11 cellular contexts compared by ENCODE assay signal in the genomic region with DNA sequence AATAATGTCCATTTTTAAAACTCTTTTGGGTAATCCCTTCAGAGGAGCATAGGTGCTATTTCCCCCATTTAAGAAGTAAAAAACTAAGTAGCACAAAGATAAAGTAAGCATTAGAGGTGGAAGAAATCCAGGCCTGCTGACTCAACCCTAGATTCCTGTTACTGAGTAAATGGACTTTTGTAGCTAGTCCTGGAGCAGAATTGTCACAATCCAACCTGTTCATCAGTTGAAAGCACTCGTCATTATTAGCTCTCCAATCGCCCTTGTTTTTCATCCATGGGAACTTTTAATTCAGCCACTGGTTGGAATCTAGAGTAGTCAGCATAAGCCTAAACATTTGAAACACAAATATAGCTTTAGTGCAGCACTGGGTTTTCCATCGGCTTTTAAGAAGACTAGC.
DNase-seq lines count a peak whose midpoint lies in the region; ATAC-seq lines count a peak whose summit lies in the region.
"Had no signal": no experiment of that assay in that cellular context is flagged by ENCODE, and none has a peak within 500 bp of the region (broad histone marks: within the 10 kb centered on the region; RNA-seq: fewer than 3 reads in every experiment).

No MANE protein-coding gene starts in this region.

- H3K4me1 Mint-ChIP-seq in activated T-cell treated with anti-CD3 and anti-CD28 coated beads, Interleukin-2, amount 50 U/mL, for 72 hours (ENCODE audit: low read depth) = peaks cover 65% of the 10 kb centered on the region
- peaks cover 43% of the 10 kb centered on the region for H3K4me1 Mint-ChIP-seq in T-helper 17 cell
- peaks cover 40 to 64% of the 10 kb centered on the region in 2 donors for H3K4me1 Mint-ChIP-seq in stimulated activated naive B cell treated with anti-CD40 and anti-IgM and Interleukin-4, amounts not matched to agents 10 μg/mL and 1 μg/mL and 100 μg/mL, for 72 hours

- peak overlapping the region; percentile 85 to 94 for H3K4me3 Mint-ChIP-seq in activated T-cell treated with anti-CD3 and anti-CD28 coated beads, Interleukin-2, amount 50 U/mL, for 72 hours
- H3K4me3 Mint-ChIP-seq in T-helper 17 cell = peak overlapping the region; percentile 97
- peak overlapping the region; percentile 63 to 64 for H3K4me3 Mint-ChIP-seq in stimulated activated naive B cell treated with anti-CD40 and anti-IgM and Interleukin-4, amounts not matched to agents 10 μg/mL and 1 μg/mL and 100 μg/mL, for 72 hours

- H3K9me3 ChIP-seq in T-helper 17 cell (ENCODE audit: control insufficient read depth, low read length, poor library complexity, severe bottlenecking) = no peaks in the 10 kb centered on the region

- no peaks in the 10 kb centered on the region for H3K27me3 Mint-ChIP-seq in activated T-cell treated with anti-CD3 and anti-CD28 coated beads, Interleukin-2, amount 50 U/mL, for 72 hours (ENCODE audit: low read depth)
- H3K27me3 Mint-ChIP-seq in T-helper 17 cell = no peaks in the 10 kb centered on the region
- H3K27me3 Mint-ChIP-seq in stimulated activated naive B cell treated with anti-CD40 and anti-IgM and Interleukin-4, amounts not matched to agents 10 μg/mL and 1 μg/mL and 100 μg/mL, for 72 hours = no peaks in the 10 kb centered on the region

- H3K9me3 Mint-ChIP-seq in activated T-cell treated with anti-CD3 and anti-CD28 coated beads, Interleukin-2, amount 50 U/mL, for 72 hours = no peaks in the 10 kb centered on the region
- H3K9me3 Mint-ChIP-seq in stimulated activated naive B cell treated with anti-CD40 and anti-IgM and Interleukin-4, amounts not matched to agents 10 μg/mL and 1 μg/mL and 100 μg/mL, for 72 hours = no peaks in the 10 kb centered on the region

- ATAC-seq in activated T-cell treated with anti-CD3 and anti-CD28 coated beads, Interleukin-2, amount 50 U/mL, for 72 hours (replicated peaks in 1 of 2) = no peak
- ATAC-seq in T-helper 17 cell (no peak), esophagus mucosa (peak; percentile 53), left colon (no peak), GM19467 (IDR thresholded peaks at IDR 0.05; ENCODE audit: unreplicated experiment) (no peak)
- ATAC-seq in stimulated activated naive B cell treated with anti-CD40 and anti-IgM and Interleukin-4, amounts not matched to agents 10 μg/mL and 1 μg/mL and 100 μg/mL, for 72 hours (replicated peaks) = no peak

- intact Hi-C loops in left colon (cut with DNase I, micrococcal nuclease) = no loop called here

- H3K27ac Mint-ChIP-seq in activated T-cell treated with anti-CD3 and anti-CD28 coated beads, Interleukin-2, amount 50 U/mL, for 72 hours = peak overlapping the region; percentile 100
- H3K27ac Mint-ChIP-seq in T-helper 17 cell = peak overlapping the region; percentile 100
- peak overlapping the region; percentile 71 for H3K27ac Mint-ChIP-seq in stimulated activated naive B cell treated with anti-CD40 and anti-IgM and Interleukin-4, amounts not matched to agents 10 μg/mL and 1 μg/mL and 100 μg/mL, for 72 hours

- DNase-seq in activated T-cell treated with anti-CD3 and anti-CD28 coated beads, Interleukin-2, amount 50 U/mL, for 72 hours = no peak
- DNase-seq in activated T-cell treated with anti-CD3 and anti-CD28 coated beads for 4 hours (no peak), T-helper 17 cell (no peak), left colon (no peak), NCI-H1694 treated with DMSO at 0.1 percent for 48 hours (lab: John Stamatoyannopoulos, UW) (no peak)
- DNase-seq in stimulated activated naive B cell treated with anti-CD40 and anti-IgM and Interleukin-4, amounts not matched to agents 10 μg/mL and 1 μg/mL and 100 μg/mL, for 72 hours = no peak
- DNase-seq: H7, MM.1S, SW 1271 had no signal

- peaks cover 35 to 52% of the 10 kb centered on the region in 2 donors for H3K36me3 Mint-ChIP-seq in activated T-cell treated with anti-CD3 and anti-CD28 coated beads, Interleukin-2, amount 50 U/mL, for 72 hours (ENCODE audit: insufficient read depth in 2 of 2)
- H3K36me3 Mint-ChIP-seq in T-helper 17 cell (ENCODE audit: low read depth) = peaks cover 24% of the 10 kb centered on the region
- peaks cover 47 to 71% of the 10 kb centered on the region in 2 donors for H3K36me3 Mint-ChIP-seq in stimulated activated naive B cell treated with anti-CD40 and anti-IgM and Interleukin-4, amounts not matched to agents 10 μg/mL and 1 μg/mL and 100 μg/mL, for 72 hours
